ENCODE assay signal across 8 cellular contexts in the genomic region with DNA sequence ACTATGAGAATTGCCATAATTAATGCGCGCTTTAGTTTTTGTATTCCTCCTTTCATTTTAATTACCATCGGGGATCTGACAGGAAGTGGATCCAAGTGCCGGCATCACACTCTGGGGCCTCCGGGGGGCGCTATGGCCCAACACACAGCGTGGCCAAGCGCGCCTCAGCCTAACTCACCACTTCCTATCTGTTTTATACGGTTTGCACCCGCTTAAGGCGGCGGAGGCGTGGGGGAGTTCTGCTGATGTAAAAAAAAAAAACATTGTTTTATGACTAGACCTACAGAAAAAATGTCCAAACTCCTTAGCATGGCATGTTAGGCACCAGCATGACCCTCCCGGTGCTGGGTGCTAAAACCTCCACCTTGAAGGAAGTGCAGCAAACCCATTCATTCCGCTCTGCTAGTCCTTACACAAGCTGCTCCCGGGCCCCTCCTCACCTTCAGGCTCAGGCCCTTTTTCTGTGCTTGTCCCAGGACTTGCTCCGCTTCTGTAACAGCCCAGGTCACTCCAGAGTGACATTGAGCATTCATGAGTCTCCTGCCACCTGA. TPM values are rescaled to one million over a fixed set of nuclear protein-coding genes. Genes with fewer than 3 reads are reported as not detected.
A peak's percentile ranks its signal among the peaks of the same experiment; 100 is the strongest.
DNase-seq lines count a peak whose midpoint lies in the region; ATAC-seq lines count a peak whose summit lies in the region.

No MANE protein-coding gene starts in this region.

- intact Hi-C loops in right cardiac atrium (cut with DNase I), result no loop called here

- DNase-seq in AG08396 (ENCODE audit: low spot score) (peak; percentile 43), H7 (peak; percentile 88), SJCRH30 (peak; percentile 63 to 82), right cardiac atrium (peak; percentile 39 to 79 (median 77))
- peak; percentile 77 for DNase-seq in activated naive CD4-positive, alpha-beta T cell treated with Interleukin-2 at 50 U/mL for 16 hours
- peak; percentile 61 for DNase-seq in stimulated activated CD4-positive, alpha-beta T cell treated with anti-CD3 and anti-CD28 coated beads, Interleukin-12 subunit alpha, Interleukin-12 subunit beta, amount 100 ng/mL, for 4 hours

- ATAC-seq in right cardiac atrium (peak in 1 of 2 donors; percentile 59), GM19463 (IDR thresholded peaks at IDR 0.05; ENCODE audit: unreplicated experiment) (no peak), GM18868 (IDR thresholded peaks at IDR 0.05; ENCODE audit: unreplicated experiment) (no peak)

- H3K36me3 ChIP-seq in H7 (replicated peaks; ENCODE audit: control insufficient read depth, insufficient read depth, low read length), result no peaks in the 10 kb centered on the region
- H3K36me3 ChIP-seq in SJCRH30, result no peaks in the 10 kb centered on the region

- 20% methylated on average over 18 of the region's 18 CpGs for WGBS in right cardiac atrium

- H3K9me3 ChIP-seq in SJCRH30 (replicated peaks) (no peaks in the 10 kb centered on the region), right cardiac atrium (ENCODE audit: control insufficient read depth, low read length) (no peaks in the 10 kb centered on the region)

- H3K4me1 ChIP-seq in SJCRH30 (0 out of 2 replicates have a peak, but pooled peaks cover 2% of the 10 kb centered on the region), right cardiac atrium (ENCODE audit: control insufficient read depth, insufficient read depth, low read length) (no peaks in the 10 kb centered on the region)

- H3K27me3 ChIP-seq in H7 (ENCODE audit: control insufficient read depth, insufficient read depth, low read length) (peaks cover 51% of the 10 kb centered on the region), SJCRH30 (no peaks in the 10 kb centered on the region), right cardiac atrium (ENCODE audit: control insufficient read depth, insufficient read depth) (no peaks in the 10 kb centered on the region)

- H3K27ac ChIP-seq in SJCRH30, result no peak overlapping the region
- no peak overlapping the region for H3K27ac ChIP-seq in right cardiac atrium (ENCODE audit: low read length)

- H3K4me3 ChIP-seq in H7 (ENCODE audit: insufficient read depth, low read depth, low read length), result peak overlapping the region; percentile 16; the same call in 1 of the 2 replicates
- no peak overlapping the region for H3K4me3 ChIP-seq in SJCRH30
- H3K4me3 ChIP-seq in right cardiac atrium (ENCODE audit: low read length), result no peak overlapping the region

RNA-seq across cellular contexts. Expression of a gene that starts 4.5 kb away (rescaled TPM):
- 1.1 and 2.6 TPM in 2 replicates for total RNA-seq in H7 (2014; rRNA removed; shearing (Covaris generic))
- total RNA-seq in SJCRH30 (2014; rRNA removed; shearing (Covaris generic)), result 2.6 and 5.2 TPM in 2 replicates
- 10 to 100 TPM in 2 of 4 donors, 1 to 10 TPM in 2; 9.6 to 13.5 (median 10.2) TPM for total RNA-seq in right cardiac atrium
- 4.8 TPM for polyA plus RNA-seq in right cardiac atrium

RNA-seq across cellular contexts. Expression of a gene that starts 24.1 kb away (rescaled TPM):
- total RNA-seq in H7 (2014; rRNA removed; shearing (Covaris generic)), result 174 and 183 TPM in 2 replicates
- 119 and 126 TPM in 2 replicates for total RNA-seq in SJCRH30 (2014; rRNA removed; shearing (Covaris generic))
- total RNA-seq in right cardiac atrium, result 100 to 1,000 TPM; 146 to 166 (median 150) TPM
- polyA plus RNA-seq in right cardiac atrium, result 158 TPM

RNA-seq across cellular contexts. Expression of a gene that starts 35.7 kb away (rescaled TPM):
- total RNA-seq in H7 (2014; rRNA removed; shearing (Covaris generic)), result 334 and 392 TPM in 2 replicates
- 295 and 334 TPM in 2 replicates for total RNA-seq in SJCRH30 (2014; rRNA removed; shearing (Covaris generic))
- total RNA-seq in right cardiac atrium, result 10 to 100 TPM; 57.9 to 69.2 (median 63.8) TPM
- 40.9 TPM for polyA plus RNA-seq in right cardiac atrium
